12 cellular contexts compared by ENCODE assay signal in genomic region chr11:34600339-34601084, GRCh38.
DNase-seq lines count a peak whose midpoint lies in the region; ATAC-seq and TF ChIP-seq lines count a peak whose summit lies in the region.
"Had no signal": no experiment of that assay in that cellular context is flagged by ENCODE, and none has a peak within 500 bp of the region (broad histone marks: within the 10 kb centered on the region; RNA-seq: fewer than 3 reads in every experiment).

No MANE protein-coding gene starts in this region.

- DNase-seq in LoVo (ENCODE audit: low spot score), result peak; percentile 86
- peak; percentile 41 for DNase-seq in epithelial cell of prostate (ENCODE audit: low read depth, low spot score)
- no peak for DNase-seq in nephron progenitor cell
- no peak for DNase-seq in NCI-H2081 (lab: John Stamatoyannopoulos, UW)
- no peak for DNase-seq in nucleus accumbens (lab: John Stamatoyannopoulos, UW)
- DNase-seq in NCI-H1092 (lab: John Stamatoyannopoulos, UW), result no peak
- DNase-seq: CD4-positive, alpha-beta memory T cell; midbrain; NCI-H1092 treated with DMSO at 0.1 percent for 48 hours had no signal

- H3K9me3 Mint-ChIP-seq in nephron progenitor cell, result peaks cover 5% of the 10 kb centered on the region

- peaks cover 15% of the 10 kb centered on the region for H3K27me3 Mint-ChIP-seq in nephron progenitor cell (ENCODE audit: low read depth, poor library complexity)

- H3K27ac Mint-ChIP-seq in nephron progenitor cell, result peak overlapping the region; percentile 58

- no peaks in the 10 kb centered on the region for H3K36me3 Mint-ChIP-seq in nephron progenitor cell (ENCODE audit: low read depth)
- H3K36me3 Mint-ChIP-seq: CD4-positive, alpha-beta memory T cell had no signal

- TF ChIP-seq CTCF in C4-2B (conservative IDR thresholded peaks at IDR 0.05) (no peak), nephron progenitor cell (IDR thresholded peaks at IDR 0.05) (no peak)

- ATAC-seq in HG03565 (IDR thresholded peaks at IDR 0.05; ENCODE audit: unreplicated experiment), result no peak

- peak overlapping the region; percentile 49 for H3K27ac ChIP-seq in C4-2B
- H3K27ac ChIP-seq in epithelial cell of prostate, result peak overlapping the region; percentile 100
- H3K27ac ChIP-seq: coronary artery had no signal

- H3K4me3 Mint-ChIP-seq in nephron progenitor cell, result no peak overlapping the region

- peaks cover 28% of the 10 kb centered on the region for H3K4me1 Mint-ChIP-seq in nephron progenitor cell

Comparison
In these comparisons a context has a peak if more than half of its experiments do, and no peak if none do; other contexts are left out.
1. DNase-seq: peak in LoVo (single experiment) and epithelial cell of prostate (single experiment); none in nephron progenitor cell (single experiment), NCI-H2081 (0 of 2), nucleus accumbens (0 of 56) and NCI-H1092 (single experiment).